Comparison of ENCODE assay signal across 2 cellular contexts in genomic region chr9:132669329-132669635, GRCh38.
TF ChIP-seq lines count a peak whose summit lies in the region.

No MANE protein-coding gene starts in this region.

TF ChIP-seq in A549, 52 proteins besides CTCF, POLR2A, EP300 and RAD21 (continued from another document):
- no peak for TF ChIP-seq BCL3 (IDR thresholded peaks at IDR 0.05)
- TF ChIP-seq USF2 (IDR thresholded peaks at IDR 0.05): no peak
- no peak for TF ChIP-seq JUN (IDR thresholded peaks at IDR 0.05)
- no peak for TF ChIP-seq HOXB5 (CRISPR knock-in tag; IDR thresholded peaks at IDR 0.05)
- TF ChIP-seq CHD4 (IDR thresholded peaks at IDR 0.05; ENCODE audit: borderline replicate concordance): no peak
- no peak for TF ChIP-seq ESRRA (IDR thresholded peaks at IDR 0.05; ENCODE audit: borderline replicate concordance, low read length)
- no peak for TF ChIP-seq BHLHE40 (IDR thresholded peaks at IDR 0.05; ENCODE audit: low read depth, low read length)
- no peak for TF ChIP-seq HEYL (CRISPR knock-in tag; IDR thresholded peaks at IDR 0.05)
- TF ChIP-seq TFCP2L1 (CRISPR knock-in tag; IDR thresholded peaks at IDR 0.05): no peak
- no peak for TF ChIP-seq ZNF302 (CRISPR knock-in tag; IDR thresholded peaks at IDR 0.05)
- no peak for TF ChIP-seq SREBF2 (IDR thresholded peaks at IDR 0.05)
- no peak for TF ChIP-seq FOXS1 (CRISPR knock-in tag; IDR thresholded peaks at IDR 0.05)
- TF ChIP-seq HOXB13 (CRISPR knock-in tag; IDR thresholded peaks at IDR 0.05; ENCODE audit: low read depth): no peak
- TF ChIP-seq NPAS2 (CRISPR knock-in tag; IDR thresholded peaks at IDR 0.05; ENCODE audit: borderline replicate concordance): no peak
- no peak for TF ChIP-seq ATOH8 (CRISPR knock-in tag; IDR thresholded peaks at IDR 0.05; ENCODE audit: low read depth)

TF ChIP-seq in IMR-90, 13 proteins besides CTCF, POLR2A, EP300 and RAD21 (continued from another document):
- no peak for TF ChIP-seq MAFK (IDR thresholded peaks at IDR 0.05; ENCODE audit: low read depth, low read length)
- TF ChIP-seq CEBPB (IDR thresholded peaks at IDR 0.05; ENCODE audit: low read depth, low read length): no peak
- no peak for TF ChIP-seq ELK1 (IDR thresholded peaks at IDR 0.05; ENCODE audit: borderline replicate concordance, low read depth, low read length)
- no peak for TF ChIP-seq RFX5 (IDR thresholded peaks at IDR 0.05; ENCODE audit: low read depth, low read length)
